Comparison of ENCODE assay signal across 32 cellular contexts in genomic region chr5:55766408-55766807, GRCh38. TPM values are rescaled to one million over a fixed set of nuclear protein-coding genes. Genes with fewer than 3 reads are reported as not detected.
"Had no signal": no experiment of that assay in that cellular context is flagged by ENCODE, and none has a peak within 500 bp of the region (broad histone marks: within the 10 kb centered on the region; RNA-seq: fewer than 3 reads in every experiment).

No MANE protein-coding gene starts in this region.

- ATAC-seq: activated naive CD4-positive, alpha-beta T cell treated with anti-CD3 and anti-CD28 coated beads, Interleukin-2, amount 50 U/mL, for 72 hours; activated T-cell treated with anti-CD3 and anti-CD28 coated beads, Interleukin-2, amount 50 U/mL, for 72 hours; gastroesophageal sphincter had no signal

- DNase-seq: activated CD4-positive, alpha-beta memory T cell treated with anti-CD3 and anti-CD28 coated beads, Interleukin-2, amount 10 ng/mL, durations not matched to agents 7 days and 5 days; activated CD4-positive, alpha-beta T cell treated with anti-CD3 and anti-CD28 coated beads for 1 hour; activated CD4-positive, alpha-beta T cell treated with anti-CD3 and anti-CD28 coated beads for 4 hours; activated CD4-positive, alpha-beta T cell treated with anti-CD3 and anti-CD28 coated beads, Interleukin-2, amount 10 ng/mL, durations not matched to agents 7 days and 5 days; activated CD4-positive, alpha-beta T cell treated with anti-CD3 and anti-CD28 coated beads, Interleukin-2, amount 50 U/mL, for 4 hours; activated CD4-positive, CD25-positive, alpha-beta regulatory T cell; activated CD8-positive, alpha-beta memory T cell treated with anti-CD3 and anti-CD28 coated beads, Interleukin-2, amount 50 U/mL, for 48 hours; activated gamma-delta T cell; activated naive CD4-positive, alpha-beta T cell; activated naive CD4-positive, alpha-beta T cell treated with anti-CD3 and anti-CD28 coated beads, Interleukin-2, amount 10 ng/mL, durations not matched to agents 7 days and 5 days; activated naive CD8-positive, alpha-beta T cell treated with anti-CD3 and anti-CD28 coated beads, Interleukin-2, amount 10 ng/mL, durations not matched to agents 7 days and 5 days; activated T-cell treated with anti-CD3 and anti-CD28 coated beads for 4 hours; activated T-cell treated with anti-CD3 and anti-CD28 coated beads, Interleukin-2, amount 50 U/mL, for 24 hours; activated T-cell treated with anti-CD3 and anti-CD28 coated beads, Interleukin-2, amount 50 U/mL, for 72 hours; central memory CD4-positive, alpha-beta T cell; cerebellar nuclear complex; colonic mucosa; effector CD8-positive, alpha-beta T cell; esophagus squamous epithelium; foreskin melanocyte; T-helper 2 cell had no signal

RNA-seq across cellular contexts. Expression of gene DDX4, which starts 28.5 kb away (rescaled TPM):
- total RNA-seq: activated naive CD4-positive, alpha-beta T cell treated with anti-CD3 and anti-CD28 coated beads, Interleukin-2, amount 50 U/mL, for 72 hours; ascending aorta; breast epithelium; cardiac muscle cell; colonic mucosa; dermis microvascular lymphatic vessel endothelial cell; endothelial cell of umbilical vein; esophagus squamous epithelium; fibroblast of lung; fibroblast of villous mesenchyme; gastroesophageal sphincter; glomerular endothelial cell had no signal
- polyA plus RNA-seq: cardiac muscle cell, endothelial cell of umbilical vein, esophagus, fibroblast of lung had no signal
